ENCODE assay signal across 2 cellular contexts in the genomic region with DNA sequence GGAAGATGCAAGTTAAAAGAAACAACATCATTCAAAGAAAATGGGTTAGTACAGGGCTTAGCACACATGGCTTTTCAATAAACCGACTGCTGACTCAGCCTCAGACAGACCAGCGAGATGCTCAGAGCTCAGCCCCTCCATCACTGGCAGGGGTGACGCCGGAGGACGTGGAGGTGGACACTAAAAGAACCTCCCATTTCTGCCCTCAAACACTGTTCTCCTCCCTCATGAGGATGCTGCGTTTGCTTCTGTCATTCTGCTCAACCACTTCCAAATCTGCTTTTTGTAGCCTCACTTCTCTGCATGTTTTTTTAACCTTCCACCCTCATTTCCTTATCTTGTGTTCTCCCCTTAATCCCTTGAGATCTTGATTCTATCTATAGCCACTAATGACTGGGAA.
A peak's percentile ranks its signal among the peaks of the same experiment; 100 is the strongest.
TF ChIP-seq lines count a peak whose summit lies in the region.

No MANE protein-coding gene starts in this region.

TF ChIP-seq in HEK293, 187 proteins besides CTCF, POLR2A, EP300 and RAD21 (continues in another document):
- no peak for TF ChIP-seq ZNF174 (tag by site-specific recombination; IDR thresholded peaks at IDR 0.05)
- no peak for TF ChIP-seq ZNF664 (tag by site-specific recombination; IDR thresholded peaks at IDR 0.05)
- no peak for TF ChIP-seq ZNF596 (tag by site-specific recombination; IDR thresholded peaks at IDR 0.05)
- TF ChIP-seq PRDM10 (tag by site-specific recombination; IDR thresholded peaks at IDR 0.05): peak; percentile 33; the same call in 1 of the 2 replicates
- TF ChIP-seq KLF7 (tag by site-specific recombination; IDR thresholded peaks at IDR 0.05; ENCODE audit: borderline replicate concordance): no peak
- no peak for TF ChIP-seq HOXD13 (CRISPR knock-in tag; IDR thresholded peaks at IDR 0.05; ENCODE audit: borderline replicate concordance)
- TF ChIP-seq, protein P1, sequence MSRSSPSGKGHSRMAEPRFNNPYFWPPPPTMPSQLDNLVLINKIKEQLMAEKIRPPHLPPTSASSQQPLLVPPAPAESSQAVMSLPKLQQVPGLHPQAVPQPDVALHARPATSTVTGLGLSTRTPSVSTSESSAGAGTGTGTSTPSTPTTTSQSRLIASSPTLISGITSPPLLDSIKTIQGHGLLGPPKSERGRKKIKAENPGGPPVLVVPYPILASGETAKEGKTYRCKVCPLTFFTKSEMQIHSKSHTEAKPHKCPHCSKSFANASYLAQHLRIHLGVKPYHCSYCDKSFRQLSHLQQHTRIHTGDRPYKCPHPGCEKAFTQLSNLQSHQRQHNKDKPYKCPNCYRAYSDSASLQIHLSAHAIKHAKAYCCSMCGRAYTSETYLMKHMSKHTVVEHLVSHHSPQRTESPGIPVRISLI (tag by site-specific recombination; IDR thresholded peaks at IDR 0.05): no peak
- TF ChIP-seq ZNF112 (tag by site-specific recombination; IDR thresholded peaks at IDR 0.05): no peak
- TF ChIP-seq KLF1 (tag by site-specific recombination; IDR thresholded peaks at IDR 0.05): no peak
- no peak for TF ChIP-seq ZNF692 (tag by site-specific recombination; IDR thresholded peaks at IDR 0.05)
- no peak for TF ChIP-seq ZFP3 (tag by site-specific recombination; IDR thresholded peaks at IDR 0.05; ENCODE audit: low read depth)
- TF ChIP-seq, protein P2, sequence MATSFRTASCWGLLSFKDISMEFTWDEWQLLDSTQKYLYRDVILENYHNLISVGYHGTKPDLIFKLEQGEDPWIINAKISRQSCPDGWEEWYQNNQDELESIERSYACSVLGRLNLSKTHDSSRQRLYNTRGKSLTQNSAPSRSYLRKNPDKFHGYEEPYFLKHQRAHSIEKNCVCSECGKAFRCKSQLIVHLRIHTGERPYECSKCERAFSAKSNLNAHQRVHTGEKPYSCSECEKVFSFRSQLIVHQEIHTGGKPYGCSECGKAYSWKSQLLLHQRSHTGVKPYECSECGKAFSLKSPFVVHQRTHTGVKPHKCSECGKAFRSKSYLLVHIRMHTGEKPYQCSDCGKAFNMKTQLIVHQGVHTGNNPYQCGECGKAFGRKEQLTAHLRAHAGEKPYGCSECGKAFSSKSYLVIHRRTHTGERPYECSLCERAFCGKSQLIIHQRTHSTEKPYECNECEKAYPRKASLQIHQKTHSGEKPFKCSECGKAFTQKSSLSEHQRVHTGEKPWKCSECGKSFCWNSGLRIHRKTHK (tag by site-specific recombination; IDR thresholded peaks at IDR 0.05): no peak
- TF ChIP-seq ZNF280D (tag by site-specific recombination; IDR thresholded peaks at IDR 0.05): no peak
- TF ChIP-seq ZNF140 (tag by site-specific recombination; IDR thresholded peaks at IDR 0.05): no peak
- TF ChIP-seq TRIM28 (IDR thresholded peaks at IDR 0.05; ENCODE audit: borderline replicate concordance, low read length): 0 out of 2 replicates have a peak, but pooled peaks have one; percentile 5

TF ChIP-seq in K562, 482 proteins besides CTCF, POLR2A, EP300 and RAD21:
- TF ChIP-seq ZNF316 (IDR thresholded peaks at IDR 0.05) (peak; percentile 24; the same call in 1 of the 2 replicates), ZNF282 (CRISPR knock-in tag; IDR thresholded peaks at IDR 0.05) (0 out of 2 replicates have a peak, but pooled peaks have one; percentile 27), ZNF212 (CRISPR knock-in tag; IDR thresholded peaks at IDR 0.05) (no peak), SLC30A9 (CRISPR knock-in tag; IDR thresholded peaks at IDR 0.05) (no peak), ZNF740 (CRISPR knock-in tag; IDR thresholded peaks at IDR 0.05) (no peak), ZNF740 (tag; IDR thresholded peaks at IDR 0.05) (no peak)
- TF ChIP-seq, protein P3, sequence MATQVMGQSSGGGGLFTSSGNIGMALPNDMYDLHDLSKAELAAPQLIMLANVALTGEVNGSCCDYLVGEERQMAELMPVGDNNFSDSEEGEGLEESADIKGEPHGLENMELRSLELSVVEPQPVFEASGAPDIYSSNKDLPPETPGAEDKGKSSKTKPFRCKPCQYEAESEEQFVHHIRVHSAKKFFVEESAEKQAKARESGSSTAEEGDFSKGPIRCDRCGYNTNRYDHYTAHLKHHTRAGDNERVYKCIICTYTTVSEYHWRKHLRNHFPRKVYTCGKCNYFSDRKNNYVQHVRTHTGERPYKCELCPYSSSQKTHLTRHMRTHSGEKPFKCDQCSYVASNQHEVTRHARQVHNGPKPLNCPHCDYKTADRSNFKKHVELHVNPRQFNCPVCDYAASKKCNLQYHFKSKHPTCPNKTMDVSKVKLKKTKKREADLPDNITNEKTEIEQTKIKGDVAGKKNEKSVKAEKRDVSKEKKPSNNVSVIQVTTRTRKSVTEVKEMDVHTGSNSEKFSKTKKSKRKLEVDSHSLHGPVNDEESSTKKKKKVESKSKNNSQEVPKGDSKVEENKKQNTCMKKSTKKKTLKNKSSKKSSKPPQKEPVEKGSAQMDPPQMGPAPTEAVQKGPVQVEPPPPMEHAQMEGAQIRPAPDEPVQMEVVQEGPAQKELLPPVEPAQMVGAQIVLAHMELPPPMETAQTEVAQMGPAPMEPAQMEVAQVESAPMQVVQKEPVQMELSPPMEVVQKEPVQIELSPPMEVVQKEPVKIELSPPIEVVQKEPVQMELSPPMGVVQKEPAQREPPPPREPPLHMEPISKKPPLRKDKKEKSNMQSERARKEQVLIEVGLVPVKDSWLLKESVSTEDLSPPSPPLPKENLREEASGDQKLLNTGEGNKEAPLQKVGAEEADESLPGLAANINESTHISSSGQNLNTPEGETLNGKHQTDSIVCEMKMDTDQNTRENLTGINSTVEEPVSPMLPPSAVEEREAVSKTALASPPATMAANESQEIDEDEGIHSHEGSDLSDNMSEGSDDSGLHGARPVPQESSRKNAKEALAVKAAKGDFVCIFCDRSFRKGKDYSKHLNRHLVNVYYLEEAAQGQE (CRISPR knock-in tag; IDR thresholded peaks at IDR 0.05; ENCODE audit: low read depth): no peak
TF ChIP-seq in K562: peak in this region for 2.
